12 cellular contexts compared by ENCODE assay signal in the genomic region with DNA sequence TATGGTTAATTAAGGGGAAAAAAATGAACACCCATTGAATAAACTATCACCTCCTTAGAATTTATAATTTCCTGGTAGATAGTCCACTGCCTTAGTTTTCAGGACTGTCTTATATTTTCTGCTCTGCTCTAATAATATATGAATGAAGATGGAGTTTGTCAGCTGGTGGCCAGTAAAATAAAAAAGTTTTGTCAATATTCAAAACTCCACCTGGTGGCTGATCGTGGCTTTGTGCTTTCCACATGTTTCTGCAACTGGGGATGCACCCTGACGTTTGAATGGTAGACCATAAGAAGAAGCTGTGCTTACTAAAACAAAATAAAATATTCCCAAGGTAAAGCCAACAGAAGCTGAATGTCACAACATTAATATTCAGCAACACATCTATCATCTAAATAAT.
A peak's percentile ranks its signal among the peaks of the same experiment; 100 is the strongest.
DNase-seq lines count a peak whose midpoint lies in the region; ATAC-seq and TF ChIP-seq lines count a peak whose summit lies in the region.
"Had no signal": no experiment of that assay in that cellular context is flagged by ENCODE, and none has a peak within 500 bp of the region (broad histone marks: within the 10 kb centered on the region; RNA-seq: fewer than 3 reads in every experiment).

No MANE protein-coding gene starts in this region.

- H3K9ac ChIP-seq in SK-N-SH: no peak overlapping the region
- H3K9ac ChIP-seq in NT2/D1 (ENCODE audit: insufficient read length, low read depth): no peak overlapping the region
- H3K9ac ChIP-seq in smooth muscle cell (ENCODE audit: low read depth): no peak overlapping the region

- no peak overlapping the region for H3K4me3 ChIP-seq in SK-N-SH (ENCODE audit: low read depth in 2 of 2, low read length in 1 of 2)
- no peak overlapping the region for H3K4me3 ChIP-seq in NT2/D1 (ENCODE audit: insufficient read length, low read depth)
- no peak overlapping the region for H3K4me3 ChIP-seq in choroid plexus epithelial cell (ENCODE audit: low read depth, low read length)
- H3K4me3 ChIP-seq in smooth muscle cell: no peak overlapping the region
- H3K4me3 ChIP-seq: HAP-1 had no signal

- no peaks in the 10 kb centered on the region for H4K20me1 ChIP-seq in SK-N-SH (ENCODE audit: insufficient read depth)
- no peaks in the 10 kb centered on the region for H4K20me1 ChIP-seq in smooth muscle cell (ENCODE audit: low read depth)

- no peak overlapping the region for H3K27ac ChIP-seq in SK-N-SH (ENCODE audit: low read depth in 2 of 2, low read length in 1 of 2)
- no peak overlapping the region for H3K27ac ChIP-seq in smooth muscle cell (ENCODE audit: low read depth)

- DNase-seq in SK-N-SH (peak; percentile 5), NT2/D1 (ENCODE audit: low read depth, low spot score) (peak; percentile 8), choroid plexus epithelial cell (ENCODE audit: low read depth) (peak; percentile 1), smooth muscle cell (lab: John Stamatoyannopoulos, UW; ENCODE audit: unreplicated experiment) (no peak), NCI-H2107 treated with DMSO at 0.1 percent for 48 hours (lab: John Stamatoyannopoulos, UW; ENCODE audit: unreplicated experiment) (no peak)
- no peak for DNase-seq in activated CD4-positive, alpha-beta T cell treated with anti-CD3 and anti-CD28 coated beads for 4 hours
- DNase-seq: central memory CD4-positive, alpha-beta T cell; NCI-H1092; stimulated activated CD4-positive, alpha-beta T cell treated with anti-CD3 and anti-CD28 coated beads, Interleukin-4, amount 100 ng/mL, for 1 hour had no signal

- peak; percentile 36 for TF ChIP-seq CTCF in SK-N-SH (IDR thresholded peaks at IDR 0.05)
- peak; percentile 22 for TF ChIP-seq CTCF in choroid plexus epithelial cell (conservative IDR thresholded peaks at IDR 0.05; ENCODE audit: low read depth, low read length)
- TF ChIP-seq CTCF in smooth muscle cell (IDR thresholded peaks at IDR 0.05; ENCODE audit: borderline replicate concordance, insufficient read depth, poor library complexity, severe bottlenecking): peak; percentile 55

- no peaks in the 10 kb centered on the region for H3K4me1 ChIP-seq in SK-N-SH (ENCODE audit: control insufficient read depth in 1 of 2, insufficient read depth in 2 of 2, low read depth in 1 of 2, low read length in 1 of 2)
- H3K4me1 ChIP-seq in NT2/D1 (ENCODE audit: insufficient read depth, insufficient read length): no peaks in the 10 kb centered on the region
- no peaks in the 10 kb centered on the region for H3K4me1 ChIP-seq in smooth muscle cell (ENCODE audit: low read depth)
- H3K4me1 ChIP-seq: HAP-1 had no signal

- no peaks in the 10 kb centered on the region for H3K36me3 ChIP-seq in SK-N-SH (replicated peaks in 1 of 2; ENCODE audit: control insufficient read depth in 1 of 2, insufficient read depth in 2 of 2, low read length in 1 of 2)
- no peaks in the 10 kb centered on the region for H3K36me3 ChIP-seq in NT2/D1 (ENCODE audit: insufficient read depth, insufficient read length, low read length)
- H3K36me3 ChIP-seq in smooth muscle cell (ENCODE audit: low read depth): no peaks in the 10 kb centered on the region
- H3K36me3 ChIP-seq: HAP-1 had no signal

- H3K27me3 ChIP-seq in SK-N-SH (ENCODE audit: insufficient read depth) (no peaks in the 10 kb centered on the region), NT2/D1 (ENCODE audit: insufficient read depth, insufficient read length) (no peaks in the 10 kb centered on the region), smooth muscle cell (ENCODE audit: low read depth) (no peaks in the 10 kb centered on the region)

- no peaks in the 10 kb centered on the region for H3K9me2 ChIP-seq in SK-N-SH

- ATAC-seq in SK-N-SH treated with all-trans-retinoic acid at 6 μM for 48 hours: no peak
- no peak for ATAC-seq in GM21360 (IDR thresholded peaks at IDR 0.05; ENCODE audit: unreplicated experiment)

- TF ChIP-seq EP300 in SK-N-SH (IDR thresholded peaks at IDR 0.05; ENCODE audit: borderline replicate concordance in 1 of 2, low read depth in 1 of 2, low read length in 1 of 2): no peak

- H3F3A ChIP-seq in SK-N-SH (replicated peaks; ENCODE audit: insufficient read depth) (no peaks in the 10 kb centered on the region), smooth muscle cell (ENCODE audit: low read depth) (no peaks in the 10 kb centered on the region)

- no peak overlapping the region for H3K4me2 ChIP-seq in SK-N-SH
- H3K4me2 ChIP-seq in smooth muscle cell: no peak overlapping the region

- POLR2A ChIA-PET in SK-N-SH (lab: Yijun Ruan, JAX): no interaction called here

- WGBS in SK-N-SH (ENCODE audit: low lambda C conversion rate): 23% methylated on average over 2 of the region's 2 CpGs
- 35% methylated on average over 2 of the region's 2 CpGs for WGBS in smooth muscle cell (ENCODE audit: low lambda C conversion rate)

- H3K9me3 ChIP-seq in SK-N-SH (peaks cover 5% of the 10 kb centered on the region; the same call in 1 of the 2 replicates), NT2/D1 (ENCODE audit: insufficient read depth, low read length) (no peaks in the 10 kb centered on the region), smooth muscle cell (replicated peaks; ENCODE audit: low read depth) (no peaks in the 10 kb centered on the region)
- H3K9me3 ChIP-seq: HAP-1 had no signal

- TF ChIP-seq RAD21 in SK-N-SH (IDR thresholded peaks at IDR 0.05; ENCODE audit: low read length): peak; percentile 48; the same call in 1 of the 2 replicates

- H3K79me2 ChIP-seq in SK-N-SH (ENCODE audit: insufficient read depth) (no peaks in the 10 kb centered on the region), smooth muscle cell (ENCODE audit: low read depth) (no peaks in the 10 kb centered on the region)

- no peak overlapping the region for H2AFZ ChIP-seq in SK-N-SH (ENCODE audit: low read depth)
- H2AFZ ChIP-seq in smooth muscle cell (ENCODE audit: low read depth): no peak overlapping the region

- CTCF ChIA-PET in SK-N-SH (lab: Yijun Ruan, JAX): interaction anchor here (1.1 kb wide), 1 partner anchor 20 kb away, joined by 3 read pairs; no protein-coding TSS in a partner anchor

TF ChIP-seq in SK-N-SH, 30 proteins besides CTCF, POLR2A, EP300 and RAD21:
- TF ChIP-seq GABPA (IDR thresholded peaks at IDR 0.05; ENCODE audit: low read depth): no peak
- TF ChIP-seq SMC3 (IDR thresholded peaks at IDR 0.05; ENCODE audit: low read depth, low read length): peak; percentile 9; the same call in 1 of the 2 replicates
- no peak for TF ChIP-seq NFIC (IDR thresholded peaks at IDR 0.05; ENCODE audit: borderline replicate concordance)

TF ChIP-seq in SK-N-SH treated with all-trans-retinoic acid at 6 μM for 48 hours, 23 proteins besides CTCF, POLR2A, EP300 and RAD21:
- TF ChIP-seq ZFP30 (CRISPR knock-in tag; IDR thresholded peaks at IDR 0.05) (no peak), ESRRG (CRISPR knock-in tag; IDR thresholded peaks at IDR 0.05) (no peak), TCF4 (CRISPR knock-in tag; IDR thresholded peaks at IDR 0.05; ENCODE audit: borderline replicate concordance) (no peak), GLIS3 (CRISPR knock-in tag; IDR thresholded peaks at IDR 0.05) (no peak), OSR1 (CRISPR knock-in tag; IDR thresholded peaks at IDR 0.05) (no peak), ISL1 (CRISPR knock-in tag; IDR thresholded peaks at IDR 0.05) (no peak), RARB (CRISPR knock-in tag; IDR thresholded peaks at IDR 0.05) (no peak), ZNF70 (CRISPR knock-in tag; IDR thresholded peaks at IDR 0.05) (no peak), ZFP3 (CRISPR knock-in tag; IDR thresholded peaks at IDR 0.05) (no peak), ZC3H10 (CRISPR knock-in tag; IDR thresholded peaks at IDR 0.05) (no peak), TOX (CRISPR knock-in tag; IDR thresholded peaks at IDR 0.05; ENCODE audit: borderline replicate concordance) (no peak), CSRNP3 (CRISPR knock-in tag; IDR thresholded peaks at IDR 0.05) (no peak), ZNF565 (CRISPR knock-in tag; conservative IDR thresholded peaks at IDR 0.05; ENCODE audit: low read depth) (no peak)
- TF ChIP-seq, protein P1, sequence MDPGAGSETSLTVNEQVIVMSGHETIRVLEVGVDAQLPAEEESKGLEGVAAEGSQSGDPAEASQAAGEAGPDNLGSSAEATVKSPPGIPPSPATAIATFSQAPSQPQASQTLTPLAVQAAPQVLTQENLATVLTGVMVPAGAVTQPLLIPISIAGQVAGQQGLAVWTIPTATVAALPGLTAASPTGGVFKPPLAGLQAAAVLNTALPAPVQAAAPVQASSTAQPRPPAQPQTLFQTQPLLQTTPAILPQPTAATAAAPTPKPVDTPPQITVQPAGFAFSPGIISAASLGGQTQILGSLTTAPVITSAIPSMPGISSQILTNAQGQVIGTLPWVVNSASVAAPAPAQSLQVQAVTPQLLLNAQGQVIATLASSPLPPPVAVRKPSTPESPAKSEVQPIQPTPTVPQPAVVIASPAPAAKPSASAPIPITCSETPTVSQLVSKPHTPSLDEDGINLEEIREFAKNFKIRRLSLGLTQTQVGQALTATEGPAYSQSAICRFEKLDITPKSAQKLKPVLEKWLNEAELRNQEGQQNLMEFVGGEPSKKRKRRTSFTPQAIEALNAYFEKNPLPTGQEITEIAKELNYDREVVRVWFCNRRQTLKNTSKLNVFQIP (CRISPR knock-in tag; IDR thresholded peaks at IDR 0.05; ENCODE audit: borderline replicate concordance, low read depth): no peak

Comparison
In these comparisons a context has a peak if more than half of its experiments do, and no peak if none do; other contexts are left out.
1. DNase-seq: peak in SK-N-SH (single experiment), NT2/D1 (single experiment) and choroid plexus epithelial cell (single experiment); none in smooth muscle cell (single experiment), NCI-H2107 treated with DMSO at 0.1 percent for 48 hours (single experiment) and activated CD4-positive, alpha-beta T cell treated with anti-CD3 and anti-CD28 coated beads for 4 hours (0 of 2).
2. Peak in every context shown above with its lines, with median percentiles within 50 percentile points of each other: CTCF ChIP-seq.